10 cellular contexts compared by ENCODE assay signal in the genomic region with DNA sequence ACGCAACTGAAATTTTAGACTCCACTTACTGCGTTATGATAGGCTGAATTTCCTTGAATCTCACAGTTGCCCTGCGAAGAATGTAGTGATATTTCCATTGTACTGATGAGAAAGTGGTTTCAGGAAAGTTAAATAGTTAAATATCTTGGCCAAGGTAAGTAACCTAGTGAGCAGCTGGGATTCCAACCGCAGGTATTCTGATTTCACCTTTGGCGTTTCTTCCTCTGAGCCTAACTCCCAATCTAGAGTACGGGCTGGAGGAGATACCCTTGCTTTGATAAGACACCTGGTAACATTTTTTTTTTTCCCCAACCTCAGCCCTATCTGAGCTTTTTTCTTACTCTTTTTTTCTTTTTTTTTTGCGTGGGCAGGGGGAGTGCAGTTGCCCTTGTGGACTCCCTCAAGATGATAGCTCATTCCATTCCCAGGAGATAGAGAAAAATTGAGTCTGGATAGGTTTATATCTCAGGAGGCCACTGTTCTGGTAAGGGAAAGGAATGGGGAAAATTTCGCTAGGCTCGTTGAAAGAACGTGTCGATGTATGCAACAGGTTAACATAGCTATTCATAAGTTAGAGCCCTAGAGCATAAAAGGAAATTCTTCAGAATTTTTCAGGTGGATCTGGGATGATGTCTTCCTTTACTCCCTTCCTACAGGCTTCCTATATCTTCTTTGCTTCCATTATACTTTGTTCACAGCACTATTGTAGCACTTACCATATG. TPM values are rescaled to one million over a fixed set of nuclear protein-coding genes. Genes with fewer than 3 reads are reported as not detected.
A peak's percentile ranks its signal among the peaks of the same experiment; 100 is the strongest.
DNase-seq lines count a peak whose midpoint lies in the region; ATAC-seq, FAIRE-seq and TF ChIP-seq lines count a peak whose summit lies in the region.
"Had no signal": no experiment of that assay in that cellular context is flagged by ENCODE, and none has a peak within 500 bp of the region (broad histone marks: within the 10 kb centered on the region; RNA-seq: fewer than 3 reads in every experiment).

No MANE protein-coding gene starts in this region.

- no peak overlapping the region for H2BK5ac ChIP-seq in H9 (ENCODE audit: insufficient read length, low read length)

- no peak overlapping the region for H3K4me3 ChIP-seq in small intestine (ENCODE audit: low read depth in 1 of 2, low read length in 2 of 2)
- H3K4me3 ChIP-seq: SJCRH30 had no signal

- peak overlapping the region; percentile 39 for H3K4me2 ChIP-seq in H9 (ENCODE audit: insufficient read depth, insufficient read length, low read length)

- no peaks in the 10 kb centered on the region for H3K4me1 ChIP-seq in H9 (ENCODE audit: insufficient read depth, low read length)
- no peaks in the 10 kb centered on the region for H3K4me1 ChIP-seq in small intestine (ENCODE audit: control insufficient read depth in 2 of 2, insufficient read depth in 1 of 2, low read depth in 1 of 2, low read length in 1 of 2)
- H3K4me1 ChIP-seq: SJCRH30 had no signal

- no peak overlapping the region for H3K18ac ChIP-seq in H9 (ENCODE audit: insufficient read length, low read depth, low read length)

- no peak overlapping the region for H4K5ac ChIP-seq in H9 (ENCODE audit: insufficient read length, low read depth, low read length)

- POLR2A ChIA-PET in HEK293T (lab: Yijun Ruan, JAX) = interaction anchor here (1.0 kb wide), 1 partner anchor 11 kb away, joined by 3 read pairs; no protein-coding TSS in a partner anchor

- DNase-seq in CD14-positive monocyte (ENCODE audit: low spot score) = no peak
- DNase-seq in H9 = no peak
- DNase-seq in activated naive CD8-positive, alpha-beta T cell treated with anti-CD3 and anti-CD28 coated beads for 36 hours = no peak
- no peak for DNase-seq in naive B cell
- DNase-seq in epidermal melanocyte (ENCODE audit: insufficient read length, low spot score) = no peak
- DNase-seq in HEK293T (ENCODE audit: extremely low spot score) = no peak
- no peak for DNase-seq in small intestine

- no peak overlapping the region for H3K9ac ChIP-seq in H9 (ENCODE audit: extremely low read depth, insufficient read length, low read length)

- no peak overlapping the region for H3K56ac ChIP-seq in H9 (ENCODE audit: insufficient read length, low read depth, low read length)

- H3K79me1 ChIP-seq in H9 (ENCODE audit: insufficient read depth, low read depth, low read length, poor library complexity, severe bottlenecking) = no peaks in the 10 kb centered on the region

- H3K9me3 Mint-ChIP-seq in CD14-positive monocyte (peaks cover 0 to 3% (median 2%) of the 10 kb centered on the region in 7 donors), H9 (no peaks in the 10 kb centered on the region; a peak in 1 of 5 replicates), naive B cell (peaks cover 0 to 9% (median 5%) of the 10 kb centered on the region in 7 donors)
- no peaks in the 10 kb centered on the region for H3K9me3 Mint-ChIP-seq in activated naive CD8-positive, alpha-beta T cell treated with anti-CD3 and anti-CD28 coated beads for 36 hours

- no peak overlapping the region for H2BK120ac ChIP-seq in H9 (ENCODE audit: low read depth, low read length, poor library complexity, severe bottlenecking)

- H2BK20ac ChIP-seq in H9 (ENCODE audit: low read depth, low read length, poor library complexity, severe bottlenecking) = no peak overlapping the region

- no peaks in the 10 kb centered on the region for H3K23me2 ChIP-seq in H9 (ENCODE audit: insufficient read length, low read depth, low read length, poor library complexity, severe bottlenecking)

- H4K8ac ChIP-seq in H9 (replicated peaks; ENCODE audit: insufficient read length, low read depth, low read length) = no peak overlapping the region

- peaks cover 0 to 1% (median 0%) of the 10 kb centered on the region in 3 donors for H3K27me3 Mint-ChIP-seq in CD14-positive monocyte (ENCODE audit: low read depth in 3 of 3)
- peaks cover 14% of the 10 kb centered on the region; the same call in 1 of the 2 replicates for H3K27me3 Mint-ChIP-seq in H9 (ENCODE audit: low read depth)
- no peaks in the 10 kb centered on the region for H3K27me3 Mint-ChIP-seq in activated naive CD8-positive, alpha-beta T cell treated with anti-CD3 and anti-CD28 coated beads for 36 hours
- H3K27me3 Mint-ChIP-seq in naive B cell = no peaks in the 10 kb centered on the region

- TF ChIP-seq CTCF in CD14-positive monocyte (IDR thresholded peaks at IDR 0.05) (peak; percentile 40), H9 (conservative IDR thresholded peaks at IDR 0.05) (no peak)

- H4K91ac ChIP-seq in H9 (ENCODE audit: insufficient read length, low read depth, low read length) = no peak overlapping the region

- H3K4me3 Mint-ChIP-seq in CD14-positive monocyte (peak overlapping the region; percentile 82 to 90), H9 (peak overlapping the region in 1 of 2 experiments; percentile 64; a peak in 2 of 5 replicates), naive B cell (peak overlapping the region; percentile 69 to 90 (median 83))
- H3K4me3 Mint-ChIP-seq in activated naive CD8-positive, alpha-beta T cell treated with anti-CD3 and anti-CD28 coated beads for 36 hours = peak overlapping the region; percentile 76

- no CpG with 5 or more reads among the region's 11 CpGs for WGBS in H9 (ENCODE audit: extremely low coverage, insufficient read length, low lambda C conversion rate)
- WGBS in small intestine, 3 donors = 41 to 46% (median 45%) methylated on average over 11 of the region's 11 CpGs

- ATAC-seq in naive B cell (ENCODE audit: low read depth in 2 of 2) = no peak
- ATAC-seq in HG02798 (IDR thresholded peaks at IDR 0.05; ENCODE audit: poor library complexity, unreplicated experiment) = no peak

- CTCF ChIA-PET in HEK293T (lab: Yijun Ruan, JAX) = interaction anchor here (0.6 to 3.2 kb wide), 15 partner anchors 15 to 350 kb away, joined by 3 to 19 read pairs (median 4); no protein-coding TSS in a partner anchor

- no peaks in the 10 kb centered on the region for H3K36me3 ChIP-seq in small intestine (ENCODE audit: control insufficient read depth in 2 of 2, insufficient read depth in 2 of 2, low read length in 2 of 2)
- H3K36me3 ChIP-seq: SJCRH30 had no signal

- H2AK5ac ChIP-seq in H9 (ENCODE audit: insufficient read length, low read length) = no peak overlapping the region

- no peaks in the 10 kb centered on the region for H4K20me1 ChIP-seq in H9 (ENCODE audit: control insufficient read depth, insufficient read depth, insufficient read length)

- intact Hi-C loops in CD14-positive monocyte (cut with micrococcal nuclease) = loop anchor here (5.0 to 10.0 kb wide), 4 partner anchors 58 to 211 kb away; no protein-coding TSS in a partner anchor

- H3K36me3 Mint-ChIP-seq in CD14-positive monocyte (no peaks in the 10 kb centered on the region), H9 (ENCODE audit: insufficient read depth in 1 of 3, low read depth in 3 of 3) (no peaks in the 10 kb centered on the region; a peak in 1 of 7 replicates), naive B cell (no peaks in the 10 kb centered on the region)
- no peaks in the 10 kb centered on the region for H3K36me3 Mint-ChIP-seq in activated naive CD8-positive, alpha-beta T cell treated with anti-CD3 and anti-CD28 coated beads for 36 hours

- no peak overlapping the region for H3T11ph ChIP-seq in H9 (ENCODE audit: low read length)

- no peak overlapping the region for H3K4ac ChIP-seq in H9 (ENCODE audit: low read depth, low read length)

- H3K14ac ChIP-seq in H9 (ENCODE audit: insufficient read depth, low read length) = no peak overlapping the region

- H3K27ac Mint-ChIP-seq in CD14-positive monocyte (peak overlapping the region in 4 of 7 donors; percentile 31 to 96 (median 92)), H9 (no peak overlapping the region), naive B cell (peak overlapping the region in 5 of 6 donors; percentile 78 to 88 (median 84))
- no peak overlapping the region for H3K27ac Mint-ChIP-seq in activated naive CD8-positive, alpha-beta T cell treated with anti-CD3 and anti-CD28 coated beads for 36 hours

- peaks cover 6% of the 10 kb centered on the region for H3K9me3 ChIP-seq in H9 (ENCODE audit: control insufficient read depth, low read depth, low read length)
- H3K9me3 ChIP-seq in small intestine (ENCODE audit: control insufficient read depth, low read depth) = no peaks in the 10 kb centered on the region
- H3K9me3 ChIP-seq: SJCRH30 had no signal

- no peak for FAIRE-seq in small intestine (lab: Jason Lieb, UNC)

- H3K23ac ChIP-seq in H9 (ENCODE audit: insufficient read length, low read depth, low read length) = no peak overlapping the region

- H3K79me2 ChIP-seq in H9 (ENCODE audit: insufficient read depth, low read length) = no peaks in the 10 kb centered on the region

- H3K27ac ChIP-seq in H9 (ENCODE audit: insufficient read length, low read depth, low read length) = no peak overlapping the region
- H3K27ac ChIP-seq in small intestine (ENCODE audit: low read depth in 1 of 2, low read length in 1 of 2) = no peak overlapping the region
- H3K27ac ChIP-seq: SJCRH30 had no signal

- H3K4me1 Mint-ChIP-seq in CD14-positive monocyte = peaks cover 31% of the 10 kb centered on the region
- H3K4me1 Mint-ChIP-seq in H9 = peaks cover 8 to 14% of the 10 kb centered on the region in 2 experiments
- peaks cover 14% of the 10 kb centered on the region for H3K4me1 Mint-ChIP-seq in activated naive CD8-positive, alpha-beta T cell treated with anti-CD3 and anti-CD28 coated beads for 36 hours
- H3K4me1 Mint-ChIP-seq in naive B cell = peaks cover 10 to 29% (median 26%) of the 10 kb centered on the region in 3 donors

- H2AFZ ChIP-seq in H9 (ENCODE audit: low read length) = peak overlapping the region; percentile 60

- H3K27me3 ChIP-seq in H9 (ENCODE audit: insufficient read depth, low read length) (no peaks in the 10 kb centered on the region), small intestine (ENCODE audit: control insufficient read depth in 2 of 2, insufficient read depth in 2 of 2, low read length in 2 of 2) (no peaks in the 10 kb centered on the region)
- H3K27me3 ChIP-seq: SJCRH30 had no signal

- no peak overlapping the region for H2BK15ac ChIP-seq in H9 (ENCODE audit: low read depth, low read length)

- no peak overlapping the region for H2BK12ac ChIP-seq in H9 (ENCODE audit: insufficient read length, low read depth, low read length)

RNA-seq across cellular contexts. Expression of a gene that starts 3.1 kb away (rescaled TPM):
- polyA plus RNA-seq in CD14-positive monocyte (not detected), naive B cell (ENCODE audit: low read depth in 6 of 6) (not detected), small intestine (not detected)
- not detected in 2 replicates for total RNA-seq in H9 (2021)
- total RNA-seq in activated naive CD8-positive, alpha-beta T cell treated with anti-CD3 and anti-CD28 coated beads for 36 hours = not detected
- total RNA-seq: kidney epithelial cell, SJCRH30 had no signal

RNA-seq across cellular contexts. Expression of a gene that starts 19.0 kb away (rescaled TPM):
- polyA plus RNA-seq in CD14-positive monocyte = 1 to 10 TPM; 1.2 to 1.3 TPM
- 0.02 TPM in 1 of 2 replicates, not detected in the other for total RNA-seq in H9 (2021)
- total RNA-seq in activated naive CD8-positive, alpha-beta T cell treated with anti-CD3 and anti-CD28 coated beads for 36 hours = under 1 TPM; 0.04 to 0.08 TPM
- polyA plus RNA-seq in naive B cell (ENCODE audit: low read depth in 6 of 6) = under 1 TPM in 1 of 6 donors, not detected in 5; 0.09 TPM
- 100 to 1,000 TPM in 1 of 3 donors, 10 to 100 TPM in 1, 1 to 10 TPM in 1; 4.9 to 118 (median 91.1) TPM for polyA plus RNA-seq in small intestine
- total RNA-seq: kidney epithelial cell had no signal

RNA-seq across cellular contexts. Expression of a gene that starts 29.9 kb away (rescaled TPM):
- 10 to 100 TPM in 1 of 2 donors, 1 to 10 TPM in 1; 10.0 to 15.2 TPM for polyA plus RNA-seq in CD14-positive monocyte
- not detected in 2 replicates for total RNA-seq in H9 (2021)
- total RNA-seq in activated naive CD8-positive, alpha-beta T cell treated with anti-CD3 and anti-CD28 coated beads for 36 hours = not detected
- polyA plus RNA-seq in naive B cell (ENCODE audit: low read depth in 6 of 6) = under 1 TPM in 1 of 6 donors, not detected in 5; 0.08 TPM
- under 1 TPM in 1 of 3 donors, not detected in 2; 0.01 TPM for polyA plus RNA-seq in small intestine
- total RNA-seq: kidney epithelial cell, SJCRH30 had no signal

Comparison
In these comparisons a context has a peak if more than half of its experiments do, and no peak if none do; other contexts are left out.
1. H3K27ac Mint-ChIP-seq: peak in CD14-positive monocyte (4 of 7) and naive B cell (5 of 6); none in H9 (0 of 3) and activated naive CD8-positive, alpha-beta T cell treated with anti-CD3 and anti-CD28 coated beads for 36 hours (single experiment).
2. RNA of a gene that starts 29.9 kb away (polyA plus RNA-seq): 10.0 to 15.2 TPM in CD14-positive monocyte; 0.01 TPM in small intestine and 0.08 TPM in naive B cell; every median in the first group is over 4 times any median in the second.